2 cellular contexts compared by ENCODE assay signal in the genomic region with DNA sequence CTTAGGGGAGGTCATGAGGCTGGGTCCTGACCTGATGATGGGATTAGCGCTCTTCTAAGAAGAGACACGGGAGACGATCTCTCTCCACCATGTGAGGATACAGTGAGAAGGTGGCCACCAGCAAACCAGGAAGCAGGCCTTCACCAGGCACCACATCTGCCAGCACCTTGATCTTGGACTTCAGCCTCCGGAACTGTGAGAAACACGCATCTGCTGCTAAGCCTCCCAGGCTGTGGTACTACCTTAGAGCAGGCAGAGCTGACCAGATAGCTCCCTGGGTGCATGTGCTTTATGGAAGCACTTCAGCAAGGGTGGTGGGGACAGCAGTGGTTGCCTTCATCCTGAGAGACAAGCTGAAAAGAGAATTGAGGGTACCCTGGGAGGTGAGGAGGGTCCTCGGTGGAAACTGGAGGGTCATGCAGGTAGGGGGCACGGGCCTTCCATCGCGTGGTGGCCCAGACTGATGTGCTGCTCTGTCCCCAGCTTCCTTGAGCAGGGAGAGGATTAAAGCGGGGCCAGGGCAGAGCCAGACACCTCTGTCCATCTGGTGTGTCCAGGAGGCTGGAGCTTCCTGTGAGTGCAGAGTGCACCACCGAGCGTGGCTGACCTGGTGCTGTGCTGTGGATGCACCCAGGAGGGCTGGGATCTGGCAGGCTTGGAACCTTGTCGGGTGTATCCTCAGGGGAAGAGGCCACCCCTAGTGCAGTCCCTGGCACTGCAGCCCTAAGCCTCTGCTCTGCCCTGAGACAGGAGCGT.
TF ChIP-seq lines count a peak whose summit lies in the region.

No MANE protein-coding gene starts in this region.

TF ChIP-seq in IMR-90, 13 proteins besides CTCF, POLR2A, EP300 and RAD21:
- TF ChIP-seq MAFK (IDR thresholded peaks at IDR 0.05; ENCODE audit: low read depth, low read length) (no peak), FOS (IDR thresholded peaks at IDR 0.05; ENCODE audit: low read depth, low read length) (no peak), NFE2L2 (IDR thresholded peaks at IDR 0.05; ENCODE audit: low read depth, low read length) (no peak)

TF ChIP-seq in H1, 55 proteins besides CTCF, POLR2A, EP300 and RAD21:
- no peak for TF ChIP-seq MAFK (IDR thresholded peaks at IDR 0.05; ENCODE audit: low read depth, low read length)
- TF ChIP-seq CHD1 (IDR thresholded peaks at IDR 0.05; ENCODE audit: low read depth, low read length) = no peak
- TF ChIP-seq EGR1 (IDR thresholded peaks at IDR 0.05; ENCODE audit: borderline replicate concordance, low read depth, low read length) = no peak
